1 cellular context compared by ENCODE assay signal in genomic region chr7:41887446-41887845, GRCh38.
TF ChIP-seq lines count a peak whose summit lies in the region.

No MANE protein-coding gene starts in this region.

TF ChIP-seq in SK-N-SH treated with all-trans-retinoic acid at 6 μM for 48 hours, 23 proteins besides CTCF, POLR2A, EP300 and RAD21 (continued from another document):
- no peak for TF ChIP-seq TSHZ2 (CRISPR knock-in tag; IDR thresholded peaks at IDR 0.05)
- no peak for TF ChIP-seq ARNTL (CRISPR knock-in tag; IDR thresholded peaks at IDR 0.05; ENCODE audit: borderline replicate concordance, low read depth)
